In genomic region chrY:7729318-7730011, GRCh38 we compare ENCODE assay signal across 15 cellular contexts.
DNase-seq lines count a peak whose midpoint lies in the region; ATAC-seq and TF ChIP-seq lines count a peak whose summit lies in the region.
"Had no signal": no experiment of that assay in that cellular context is flagged by ENCODE, and none has a peak within 500 bp of the region (broad histone marks: within the 10 kb centered on the region; RNA-seq: fewer than 3 reads in every experiment).

No MANE protein-coding gene starts in this region.

- DNase-seq in A172 (ENCODE audit: low spot score): peak; percentile 57
- DNase-seq in EL: peak; percentile 56
- peak; percentile 19 for DNase-seq in fibroblast of villous mesenchyme (ENCODE audit: low read depth)
- DNase-seq in DMS 273 treated with DMSO at 0.1 percent for 48 hours (lab: John Stamatoyannopoulos, UW): no peak
- no peak for DNase-seq in medulla oblongata (ENCODE audit: extremely low spot score)
- DNase-seq in T-helper 9 cell: no peak
- DNase-seq: activated CD8-positive, alpha-beta memory T cell treated with anti-CD3 and anti-CD28 coated beads, Interleukin-2, amount 10 ng/mL, durations not matched to agents 7 days and 5 days; MM.1S; NCI-H524; stimulated activated naive CD4-positive, alpha-beta T cell had no signal

- ATAC-seq in HG02571 (IDR thresholded peaks at IDR 0.05; ENCODE audit: unreplicated experiment): no peak
- ATAC-seq: activated CD8-positive, alpha-beta memory T cell treated with anti-CD3 and anti-CD28 coated beads, Interleukin-2, amount 10 ng/mL, durations not matched to agents 7 days and 5 days; pancreas had no signal

- no peak for TF ChIP-seq CTCF in OCI-LY1 (IDR thresholded peaks at IDR 0.05; ENCODE audit: low read length)
- no peak for TF ChIP-seq CTCF in fibroblast of villous mesenchyme (IDR thresholded peaks at IDR 0.05; ENCODE audit: insufficient read depth, low read depth, low read length)

- H3K27ac ChIP-seq in OCI-LY1 (ENCODE audit: low read depth, low read length, poor library complexity, severe bottlenecking): peak overlapping the region; percentile 96
- H3K27ac ChIP-seq: BLaER1 treated with 17β-estradiol and CSF1 and Interleukin-3, amounts not matched to agents 10 nM and 100 nM; coronary artery; pancreas had no signal

- H3K4me1 ChIP-seq in OCI-LY1 (ENCODE audit: insufficient read depth, low read length, severe bottlenecking): peaks cover 82% of the 10 kb centered on the region
- H3K4me1 ChIP-seq: BLaER1 treated with 17β-estradiol and CSF1 and Interleukin-3, amounts not matched to agents 10 nM and 100 nM; pancreas had no signal

- no peaks in the 10 kb centered on the region for H3K9me3 ChIP-seq in OCI-LY1 (ENCODE audit: low read length)
- H3K9me3 ChIP-seq: BLaER1 treated with 17β-estradiol and CSF1 and Interleukin-3, amounts not matched to agents 10 nM and 100 nM; pancreas had no signal

- no peaks in the 10 kb centered on the region for H3K36me3 ChIP-seq in OCI-LY1 (ENCODE audit: insufficient read depth, low read length)
- H3K36me3 ChIP-seq: BLaER1 treated with 17β-estradiol and CSF1 and Interleukin-3, amounts not matched to agents 10 nM and 100 nM; pancreas had no signal

- H3K27me3 ChIP-seq in OCI-LY1 (ENCODE audit: insufficient read depth, low read length): no peaks in the 10 kb centered on the region
- H3K27me3 ChIP-seq: BLaER1 treated with 17β-estradiol and CSF1 and Interleukin-3, amounts not matched to agents 10 nM and 100 nM; pancreas had no signal

- H3K9me2 ChIP-seq in OCI-LY1 (ENCODE audit: low read depth, low read length): no peaks in the 10 kb centered on the region

- H4K20me1 ChIP-seq in OCI-LY1 (ENCODE audit: insufficient read depth, low read length): no peaks in the 10 kb centered on the region
- H4K20me1 ChIP-seq: BLaER1 treated with 17β-estradiol and CSF1 and Interleukin-3, amounts not matched to agents 10 nM and 100 nM had no signal

- peak overlapping the region; percentile 26; the same call in 1 of the 2 replicates for H3K9ac ChIP-seq in OCI-LY1 (ENCODE audit: low read length)
- H3K9ac ChIP-seq: BLaER1 treated with 17β-estradiol and CSF1 and Interleukin-3, amounts not matched to agents 10 nM and 100 nM had no signal

- peak overlapping the region; percentile 68; the same call in 1 of the 2 replicates for H3K4me2 ChIP-seq in OCI-LY1 (ENCODE audit: low read length)
- H3K4me2 ChIP-seq: BLaER1 treated with 17β-estradiol and CSF1 and Interleukin-3, amounts not matched to agents 10 nM and 100 nM had no signal

- no peak overlapping the region for H3K4me3 ChIP-seq in OCI-LY1 (ENCODE audit: low read depth, low read length, poor library complexity, severe bottlenecking)
- no peak overlapping the region for H3K4me3 ChIP-seq in fibroblast of villous mesenchyme (ENCODE audit: low read depth, low read length)
- H3K4me3 ChIP-seq: BLaER1 treated with 17β-estradiol and CSF1 and Interleukin-3, amounts not matched to agents 10 nM and 100 nM; coronary artery; pancreas had no signal

- no peak overlapping the region for H2AFZ ChIP-seq in OCI-LY1 (ENCODE audit: low read length)

- H3K79me2 ChIP-seq in OCI-LY1 (ENCODE audit: insufficient read depth, low read length): no peaks in the 10 kb centered on the region

- H3F3A ChIP-seq in OCI-LY1 (ENCODE audit: insufficient read depth, low read length): no peaks in the 10 kb centered on the region; the same call in 1 of the 2 replicates

Comparison
In these comparisons a context has a peak if more than half of its experiments do, and no peak if none do; other contexts are left out.
1. DNase-seq: peak in A172 (single experiment), EL (single experiment) and fibroblast of villous mesenchyme (single experiment); none in DMS 273 treated with DMSO at 0.1 percent for 48 hours (single experiment), medulla oblongata (single experiment) and T-helper 9 cell (single experiment).